In genomic region chr19:58563034-58563573, GRCh38 we compare ENCODE assay signal across 9 cellular contexts. TPM values are rescaled to one million over a fixed set of nuclear protein-coding genes. Genes with fewer than 3 reads are reported as not detected.
DNase-seq lines count a peak whose midpoint lies in the region; ATAC-seq, FAIRE-seq and TF ChIP-seq lines count a peak whose summit lies in the region.
"Had no signal": no experiment of that assay in that cellular context is flagged by ENCODE, and none has a peak within 500 bp of the region (broad histone marks: within the 10 kb centered on the region; RNA-seq: fewer than 3 reads in every experiment).

No MANE protein-coding gene starts in this region.

- no peak for FAIRE-seq in GM12878 (lab: Jason Lieb, UNC)

- intact Hi-C loops in GM12878 (cut with micrococcal nuclease; ENCODE audit: unreplicated experiment), result no loop called here

- peak; percentile 0; the same call in 1 of the 3 replicates for ATAC-seq in GM12878
- ATAC-seq in GM18870 (IDR thresholded peaks at IDR 0.05; ENCODE audit: unreplicated experiment), result no peak
- no peak for ATAC-seq in HG02852 (IDR thresholded peaks at IDR 0.05; ENCODE audit: unreplicated experiment)

- peak overlapping the region; percentile 60; the same call in 1 of the 2 replicates for H3K4me3 ChIP-seq in GM12878
- peak overlapping the region in 2 of 3 donors; percentile 16 to 20 for H3K4me3 ChIP-seq in liver (ENCODE audit: low read depth in 1 of 3, low read length in 3 of 3)
- H3K4me3 ChIP-seq in thymus (ENCODE audit: low read length), result peak overlapping the region; percentile 49
- H3K4me3 ChIP-seq: lung had no signal

- TF ChIP-seq EP300 in GM12878 (IDR thresholded peaks at IDR 0.05; ENCODE audit: borderline replicate concordance in 1 of 2, control insufficient read depth in 1 of 2, low read depth in 2 of 2, low read length in 2 of 2), result 0 out of 4 replicates have a peak, but pooled peaks of 1 of the 2 experiments have one; percentile 28

- H3K4me2 ChIP-seq in GM12878 (ENCODE audit: control insufficient read depth, insufficient read depth), result peak overlapping the region; percentile 97

- no peak for TF ChIP-seq RAD21 in GM12878 (IDR thresholded peaks at IDR 0.05; ENCODE audit: insufficient read depth, low read depth, low read length)
- no peak for TF ChIP-seq RAD21 in liver (IDR thresholded peaks at IDR 0.05)

- CTCF ChIA-PET in GM12878 (lab: Yijun Ruan, JAX), result interaction anchor here (1.0 kb wide), 2 partner anchors 9 to 42 kb away, joined by 3 to 4 read pairs; no protein-coding TSS in a partner anchor

- no peaks in the 10 kb centered on the region for H3K27me3 ChIP-seq in GM12878 (replicated peaks in 1 of 2; ENCODE audit: control insufficient read depth in 2 of 2, insufficient read depth in 2 of 2, low read length in 1 of 2)
- H3K27me3 ChIP-seq in liver (ENCODE audit: control insufficient read depth in 4 of 4, insufficient read depth in 4 of 4, low read length in 3 of 4), result no peaks in the 10 kb centered on the region
- peaks cover 21% of the 10 kb centered on the region for H3K27me3 ChIP-seq in thymus (ENCODE audit: control insufficient read depth, insufficient read depth)

- BruUV-seq in GM12878 (replicated peaks; lab: Mats Ljungman, UMichigan), result no TSS peak

- H4K20me1 ChIP-seq in GM12878 (ENCODE audit: control insufficient read depth, insufficient read depth), result no peaks in the 10 kb centered on the region

- H3K9ac ChIP-seq in GM12878 (ENCODE audit: control insufficient read depth, insufficient read depth, low read length) (peak overlapping the region; percentile 28; the same call in 1 of the 2 replicates), liver (ENCODE audit: low read depth in 1 of 2, low read length in 2 of 2) (no peak overlapping the region)

- H3K4me1 ChIP-seq in GM12878 (ENCODE audit: control insufficient read depth, insufficient read depth, low read length) (peaks cover 28% of the 10 kb centered on the region), liver (ENCODE audit: control insufficient read depth in 4 of 4, insufficient read depth in 4 of 4, low read length in 3 of 4) (peaks cover 24 to 36% (median 32%) of the 10 kb centered on the region in 4 donors), thymus (ENCODE audit: control insufficient read depth, insufficient read depth, low read length) (peaks cover 22% of the 10 kb centered on the region)

- H3K9me3 ChIP-seq in GM12878 (replicated peaks; ENCODE audit: control insufficient read depth, insufficient read depth, low read length) (no peaks in the 10 kb centered on the region), liver (ENCODE audit: control insufficient read depth in 4 of 4, low read length in 3 of 4) (no peaks in the 10 kb centered on the region), thymus (ENCODE audit: control insufficient read depth) (no peaks in the 10 kb centered on the region)

- 2% methylated on average over 36 of the region's 40 CpGs for WGBS in GM12878 (ENCODE audit: insufficient coverage, insufficient replicate concordance, low lambda C conversion rate, missing lambda C conversion rate)
- WGBS in liver, result 6% methylated on average over 40 of the region's 40 CpGs
- WGBS in thymus, result 10% methylated on average over 40 of the region's 40 CpGs

- RAD21 ChIA-PET in GM12878 (lab: Charles Lee; ENCODE audit: unreplicated experiment), result no interaction called here

- TF ChIP-seq POLR2A in GM12878 (IDR thresholded peaks at IDR 0.05; ENCODE audit: low read depth, low read length), result no peak; the same call in 1 of the 2 replicates

- H3K79me2 ChIP-seq in GM12878 (ENCODE audit: control insufficient read depth, insufficient read depth, low read length), result peaks cover 3% of the 10 kb centered on the region

- TF ChIP-seq CTCF in GM12878 (IDR thresholded peaks at IDR 0.05 in 2 of 3, conservative IDR thresholded peaks at IDR 0.05 in 1 of 3; ENCODE audit: control insufficient read depth in 2 of 3, extremely low read depth in 1 of 3, insufficient read depth in 1 of 3, low read depth in 3 of 3, low read length in 3 of 3), result no peak
- TF ChIP-seq CTCF in liver (IDR thresholded peaks at IDR 0.05; ENCODE audit: low read depth, low read length, missing input control), result no peak

- H3K36me3 ChIP-seq in GM12878 (ENCODE audit: control insufficient read depth in 2 of 2, insufficient read depth in 2 of 2, low read length in 1 of 2) (no peaks in the 10 kb centered on the region; a peak in 1 of 4 replicates), liver (ENCODE audit: control insufficient read depth in 4 of 4, insufficient read depth in 3 of 4, low read depth in 1 of 4, low read length in 3 of 4) (peaks cover 0 to 3% (median 2%) of the 10 kb centered on the region in 4 donors), thymus (ENCODE audit: control insufficient read depth, insufficient read depth) (peaks cover 7% of the 10 kb centered on the region)

- SMC1A ChIA-PET in GM12878 (lab: Charles Lee; ENCODE audit: uncharacterized antibody, unreplicated experiment), result interaction anchor here (1.3 kb wide), 1 partner anchor 16 kb away, joined by 3 read pairs; no protein-coding TSS in a partner anchor

- H3K27ac ChIP-seq in GM12878 (ENCODE audit: control insufficient read depth, insufficient read depth) (no peak overlapping the region), liver (ENCODE audit: low read depth in 1 of 2, low read length in 2 of 2) (no peak overlapping the region), thymus (ENCODE audit: low read depth) (no peak overlapping the region)

- peak; percentile 48 for DNase-seq in activated T-cell treated with anti-CD3 and anti-CD28 coated beads, Interleukin-2, amount 50 U/mL, for 1 hour
- DNase-seq in activated T-cell treated with anti-CD3 and anti-CD28 coated beads for 4 hours (no peak), GM12878 (ENCODE audit: low read depth, low spot score) (no peak), pons (ENCODE audit: low spot score) (no peak)

- peak overlapping the region; percentile 36 for H2AFZ ChIP-seq in GM12878 (ENCODE audit: control insufficient read depth, low read depth, low read length)

- POLR2A ChIA-PET in GM12878 (lab: Charles Lee), result interaction anchor here (2.8 to 4.7 kb wide), 2 partner anchors 7 to 43 kb away, joined by 10 to 46 read pairs; partner anchors contain the start of genes MZF1 and ZBTB45

- in situ Hi-C loops in GM12878 (cut with MboI), result no loop called here

RNA-seq across cellular contexts. Expression of gene UBE2M, which starts 4.7 kb away (rescaled TPM):
- total RNA-seq in GM12878 (2013; cell fraction: nucleolus; rRNA removed), result 10.2 and 13.8 TPM in 2 replicates
- 68.6 and 95.2 TPM in 2 replicates for total RNA-seq in GM12878 (2014; rRNA removed)
- 61.7 and 66.8 TPM in 2 replicates for total RNA-seq in GM12878 (2014; rRNA removed; fragmentation: Illumina TruSeq; extraction: Trizol)
- total RNA-seq in GM12878 (2021), result 100 and 105 TPM in 2 replicates
- polyA plus RNA-seq in GM12878 (2011; ENCODE audit: low read depth), result 73.3 TPM
- polyA plus RNA-seq in GM12878 (2011; rRNA removed), result 55.6 and 92.7 TPM in 2 replicates
- 70.2 and 75.4 TPM in 2 replicates for polyA plus RNA-seq in GM12878 (2011; cell fraction: cytosol; rRNA removed)
- 82.4 and 83.2 TPM in 2 replicates for polyA plus RNA-seq in GM12878 (2011; cell fraction: nucleus; rRNA removed)
- polyA plus RNA-seq in GM12878 (2012), result 67.6 and 88.6 TPM in 2 replicates
- polyA plus RNA-seq in GM12878 (2014; fragmentation: Illumina TruSeq; extraction: Trizol), result 105 and 127 TPM in 2 replicates
- polyA plus RNA-seq in GM12878 (2014; fragmentation: Nextera tagmentation; extraction: Ambion mirVana), result 1 to 10 TPM; 1.4 to 1.7 TPM
- 81.0 and 87.0 TPM in 2 replicates for polyA plus RNA-seq in GM12878 (2014; rRNA removed)
- polyA plus RNA-seq in GM12878 (2016; fragmentation: Nextera tagmentation; extraction: Ambion mirVana), result 10 to 100 TPM in 1 of 2 experiments, 1 to 10 TPM in 1; 9.6 to 11.3 TPM
- polyA minus RNA-seq in GM12878 (2011; rRNA and poly(A)+ RNA removed), result 66.9 and 72.9 TPM in 2 replicates
- 25.3 and 33.7 TPM in 2 replicates for polyA minus RNA-seq in GM12878 (2011; cell fraction: cytosol; rRNA and poly(A)+ RNA removed)
- polyA minus RNA-seq in GM12878 (2011; cell fraction: nucleus; rRNA and poly(A)+ RNA removed), result 17.0 and 18.6 TPM in 2 replicates
- total RNA-seq in liver, result 10 to 100 TPM; 12.1 to 30.7 TPM
- 10 to 100 TPM in 1 of 2 donors, 1 to 10 TPM in 1; 7.6 to 23.4 TPM for polyA plus RNA-seq in liver
- polyA plus RNA-seq in thymus, result 43.9 TPM

RNA-seq across cellular contexts. Expression of gene CHMP2A, which starts 8.2 kb away (rescaled TPM):
- 14.9 and 17.2 TPM in 2 replicates for total RNA-seq in GM12878 (2013; cell fraction: nucleolus; rRNA removed)
- total RNA-seq in GM12878 (2014; rRNA removed) (89.3 and 92.8 TPM in 2 replicates), GM12878 (2014; rRNA removed; fragmentation: Illumina TruSeq; extraction: Trizol) (89.3 and 95.0 TPM in 2 replicates), GM12878 (2021) (98.5 and 105 TPM in 2 replicates), liver (10 to 100 TPM; 58.0 to 69.5 TPM)
- 83.1 TPM for polyA plus RNA-seq in GM12878 (2011; ENCODE audit: low read depth)
- polyA plus RNA-seq in GM12878 (2011; rRNA removed) (92.3 and 102 TPM in 2 replicates), GM12878 (2014; fragmentation: Illumina TruSeq; extraction: Trizol) (85.9 and 117 TPM in 2 replicates), GM12878 (2014; fragmentation: Nextera tagmentation; extraction: Ambion mirVana) (100 to 1,000 TPM in 1 of 2 experiments, 10 to 100 TPM in 1; 69.5 to 117 TPM), GM12878 (2014; rRNA removed) (168 and 172 TPM in 2 replicates), GM12878 (2016; fragmentation: Nextera tagmentation; extraction: Ambion mirVana) (100 to 1,000 TPM; 136 to 147 TPM), liver (100 to 1,000 TPM in 1 of 2 donors, 10 to 100 TPM in 1; 97.1 to 107 TPM), thymus (131 TPM)
- 130 and 146 TPM in 2 replicates for polyA plus RNA-seq in GM12878 (2011; cell fraction: cytosol; rRNA removed)
- 107 and 114 TPM in 2 replicates for polyA plus RNA-seq in GM12878 (2011; cell fraction: nucleus; rRNA removed)
- 117 and 138 TPM in 2 replicates for polyA plus RNA-seq in GM12878 (2012)
- polyA minus RNA-seq in GM12878 (2011; rRNA and poly(A)+ RNA removed), result 101 and 130 TPM in 2 replicates
- 36.1 and 36.4 TPM in 2 replicates for polyA minus RNA-seq in GM12878 (2011; cell fraction: cytosol; rRNA and poly(A)+ RNA removed)
- 20.6 and 31.1 TPM in 2 replicates for polyA minus RNA-seq in GM12878 (2011; cell fraction: nucleus; rRNA and poly(A)+ RNA removed)

RNA-seq across cellular contexts. Expression of gene MZF1, which starts 10.0 kb away (rescaled TPM):
- total RNA-seq in GM12878 (2013; cell fraction: nucleolus; rRNA removed), result 64.7 and 67.2 TPM in 2 replicates
- total RNA-seq in GM12878 (2014; rRNA removed), result 6.9 and 7.7 TPM in 2 replicates
- 3.3 and 3.6 TPM in 2 replicates for total RNA-seq in GM12878 (2014; rRNA removed; fragmentation: Illumina TruSeq; extraction: Trizol)
- total RNA-seq in GM12878 (2021), result 9.1 and 12.4 TPM in 2 replicates
- 5.9 TPM for polyA plus RNA-seq in GM12878 (2011; ENCODE audit: low read depth)
- 7.4 and 9.3 TPM in 2 replicates for polyA plus RNA-seq in GM12878 (2011; rRNA removed)
- polyA plus RNA-seq in GM12878 (2011; cell fraction: cytosol; rRNA removed), result 8.4 and 16.1 TPM in 2 replicates
- polyA plus RNA-seq in GM12878 (2011; cell fraction: nucleus; rRNA removed), result 104 and 129 TPM in 2 replicates
- polyA plus RNA-seq in GM12878 (2012), result 12.4 and 12.7 TPM in 2 replicates
- polyA plus RNA-seq in GM12878 (2014; fragmentation: Illumina TruSeq; extraction: Trizol), result 6.0 and 6.8 TPM in 2 replicates
- polyA plus RNA-seq in GM12878 (2014; fragmentation: Nextera tagmentation; extraction: Ambion mirVana), result under 1 TPM; 0.38 to 0.64 TPM
- polyA plus RNA-seq in GM12878 (2014; rRNA removed), result 14.7 and 16.6 TPM in 2 replicates
- polyA plus RNA-seq in GM12878 (2016; fragmentation: Nextera tagmentation; extraction: Ambion mirVana), result 1 to 10 TPM; 6.8 to 7.6 TPM
- polyA minus RNA-seq in GM12878 (2011; rRNA and poly(A)+ RNA removed), result 7.3 and 13.7 TPM in 2 replicates
- 4.4 and 5.0 TPM in 2 replicates for polyA minus RNA-seq in GM12878 (2011; cell fraction: cytosol; rRNA and poly(A)+ RNA removed)
- polyA minus RNA-seq in GM12878 (2011; cell fraction: nucleus; rRNA and poly(A)+ RNA removed), result 13.8 and 25.1 TPM in 2 replicates
- 10 to 100 TPM in 1 of 2 donors, 1 to 10 TPM in 1; 9.3 to 21.1 TPM for total RNA-seq in liver
- 1 to 10 TPM; 4.9 to 8.2 TPM for polyA plus RNA-seq in liver
- polyA plus RNA-seq in thymus, result 24.7 TPM

RNA-seq across cellular contexts. Expression of gene TRIM28, which starts 19.2 kb away (rescaled TPM):
- 166 and 167 TPM in 2 replicates for total RNA-seq in GM12878 (2013; cell fraction: nucleolus; rRNA removed)
- total RNA-seq in GM12878 (2014; rRNA removed) (569 and 650 TPM in 2 replicates), GM12878 (2014; rRNA removed; fragmentation: Illumina TruSeq; extraction: Trizol) (256 and 311 TPM in 2 replicates), GM12878 (2021) (492 and 503 TPM in 2 replicates), liver (100 to 1,000 TPM in 1 of 2 donors, 10 to 100 TPM in 1; 80.5 to 157 TPM)
- 313 TPM for polyA plus RNA-seq in GM12878 (2011; ENCODE audit: low read depth)
- polyA plus RNA-seq in GM12878 (2011; rRNA removed) (167 and 420 TPM in 2 replicates), GM12878 (2014; fragmentation: Illumina TruSeq; extraction: Trizol) (147 and 280 TPM in 2 replicates), GM12878 (2014; fragmentation: Nextera tagmentation; extraction: Ambion mirVana) (10 to 100 TPM in 1 of 2 experiments, 1 to 10 TPM in 1; 5.0 to 32.5 TPM), GM12878 (2014; rRNA removed) (363 and 502 TPM in 2 replicates), GM12878 (2016; fragmentation: Nextera tagmentation; extraction: Ambion mirVana) (10 to 100 TPM; 82.9 to 91.1 TPM), liver (10 to 100 TPM; 47.1 to 88.0 TPM), thymus (220 TPM)
- 459 and 854 TPM in 2 replicates for polyA plus RNA-seq in GM12878 (2011; cell fraction: cytosol; rRNA removed)
- polyA plus RNA-seq in GM12878 (2011; cell fraction: nucleus; rRNA removed), result 1,223 and 1,590 TPM in 2 replicates
- polyA plus RNA-seq in GM12878 (2012), result 410 and 474 TPM in 2 replicates
- 1,048 and 1,483 TPM in 2 replicates for polyA minus RNA-seq in GM12878 (2011; rRNA and poly(A)+ RNA removed)
- 474 and 545 TPM in 2 replicates for polyA minus RNA-seq in GM12878 (2011; cell fraction: cytosol; rRNA and poly(A)+ RNA removed)
- 282 and 438 TPM in 2 replicates for polyA minus RNA-seq in GM12878 (2011; cell fraction: nucleus; rRNA and poly(A)+ RNA removed)

RNA-seq across cellular contexts. Expression of gene ZBTB45, which starts 43.5 kb away (rescaled TPM):
- 15.6 and 15.7 TPM in 2 replicates for total RNA-seq in GM12878 (2013; cell fraction: nucleolus; rRNA removed)
- total RNA-seq in GM12878 (2014; rRNA removed), result 4.5 and 6.1 TPM in 2 replicates
- total RNA-seq in GM12878 (2014; rRNA removed; fragmentation: Illumina TruSeq; extraction: Trizol), result 1.2 and 1.7 TPM in 2 replicates
- 12.7 and 17.2 TPM in 2 replicates for total RNA-seq in GM12878 (2021)
- polyA plus RNA-seq in GM12878 (2011; ENCODE audit: low read depth), result 1.9 TPM
- polyA plus RNA-seq in GM12878 (2011; rRNA removed), result 0.72 and 2.4 TPM in 2 replicates
- 4.0 and 5.1 TPM in 2 replicates for polyA plus RNA-seq in GM12878 (2011; cell fraction: cytosol; rRNA removed)
- polyA plus RNA-seq in GM12878 (2011; cell fraction: nucleus; rRNA removed), result 8.5 and 13.4 TPM in 2 replicates
- polyA plus RNA-seq in GM12878 (2012), result 10.1 TPM in 2 replicates
- polyA plus RNA-seq in GM12878 (2014; fragmentation: Illumina TruSeq; extraction: Trizol), result 0.13 and 1.2 TPM in 2 replicates
- polyA plus RNA-seq in GM12878 (2014; fragmentation: Nextera tagmentation; extraction: Ambion mirVana), result under 1 TPM; 0.29 to 0.33 TPM
- polyA plus RNA-seq in GM12878 (2014; rRNA removed), result 7.7 and 8.0 TPM in 2 replicates
- polyA plus RNA-seq in GM12878 (2016; fragmentation: Nextera tagmentation; extraction: Ambion mirVana), result 10 to 100 TPM; 13.9 to 14.3 TPM
- polyA minus RNA-seq in GM12878 (2011; rRNA and poly(A)+ RNA removed), result 1.8 and 5.1 TPM in 2 replicates
- polyA minus RNA-seq in GM12878 (2011; cell fraction: cytosol; rRNA and poly(A)+ RNA removed), result 3.8 and 4.0 TPM in 2 replicates
- polyA minus RNA-seq in GM12878 (2011; cell fraction: nucleus; rRNA and poly(A)+ RNA removed), result 7.6 and 15.4 TPM in 2 replicates
- 1 to 10 TPM; 2.1 to 3.2 TPM for total RNA-seq in liver
- 1 to 10 TPM; 2.2 to 4.0 TPM for polyA plus RNA-seq in liver
- 7.2 TPM for polyA plus RNA-seq in thymus
